In the genomic region with DNA sequence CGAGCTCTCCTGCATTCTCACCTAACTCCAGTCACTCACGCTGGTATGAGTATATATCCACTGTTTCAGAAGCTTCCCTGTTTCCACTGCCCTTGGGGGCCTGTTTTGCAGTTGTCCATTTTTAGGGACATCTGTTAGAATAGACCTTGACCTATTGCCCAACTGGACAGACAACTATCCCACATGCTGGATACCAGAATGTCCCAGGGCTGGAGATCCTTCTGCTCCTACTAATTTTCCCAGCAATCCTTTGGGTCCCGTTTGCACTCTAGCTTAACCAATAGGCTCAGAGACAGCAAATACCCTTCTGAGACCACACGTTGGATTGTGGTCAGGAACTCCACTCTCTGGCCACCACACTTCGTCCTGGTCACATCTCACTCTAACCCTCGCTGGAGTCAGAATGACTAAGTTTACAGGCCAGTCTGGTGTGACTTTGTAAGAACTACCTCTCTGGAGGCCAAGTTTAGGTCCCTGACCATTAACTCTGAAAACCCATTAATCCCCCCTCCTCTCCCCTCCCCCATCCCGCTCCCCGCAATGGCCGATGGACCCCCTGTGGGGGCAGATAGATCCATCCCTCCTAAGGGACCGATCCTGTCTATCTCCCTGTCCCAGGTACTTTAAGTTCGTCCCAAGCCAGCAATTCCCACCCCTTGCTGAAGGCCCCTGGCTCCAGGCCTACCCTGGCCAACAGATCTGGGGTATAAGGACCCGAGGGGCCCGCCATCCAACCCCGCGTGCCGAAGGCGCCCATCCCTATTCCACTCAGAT, we compare ENCODE assay signal across 8 cellular contexts. TPM values are rescaled to one million over a fixed set of nuclear protein-coding genes. Genes with fewer than 3 reads are reported as not detected.
DNase-seq lines count a peak whose midpoint lies in the region; ATAC-seq, FAIRE-seq and TF ChIP-seq lines count a peak whose summit lies in the region.

No MANE protein-coding gene starts in this region.

- H3K9me3 ChIP-seq in CD4-positive, alpha-beta T cell (ENCODE audit: control insufficient read depth, low read length) = no peaks in the 10 kb centered on the region
- no peaks in the 10 kb centered on the region for H3K9me3 ChIP-seq in HUES6 (ENCODE audit: control insufficient read depth, insufficient read depth, low read depth, low read length)
- no peaks in the 10 kb centered on the region for H3K9me3 ChIP-seq in astrocyte (ENCODE audit: insufficient read depth, low read depth, low read length)

- H3K4me3 ChIP-seq in HUES6 (ENCODE audit: low read depth, low read length) (peak overlapping the region; percentile 92), astrocyte (ENCODE audit: insufficient read depth, low read depth, low read length) (peak overlapping the region; percentile 96)

- FAIRE-seq in astrocyte (lab: Jason Lieb, UNC) = no peak

- H3K27me3 Mint-ChIP-seq in CD4-positive, alpha-beta T cell = no peaks in the 10 kb centered on the region
- H3K27me3 Mint-ChIP-seq in astrocyte (ENCODE audit: low read depth, unreplicated experiment) = peaks cover 3% of the 10 kb centered on the region
- no peaks in the 10 kb centered on the region for H3K27me3 Mint-ChIP-seq in stimulated activated naive CD8-positive, alpha-beta T cell treated with anti-CD3 and anti-CD28 coated beads, Interleukin-15, Interleukin-2, amounts not matched to agents 100 ng/mL and 50 ng/mL, for 24 hours

- peak; percentile 6 for ATAC-seq in CD4-positive, alpha-beta T cell (ENCODE audit: poor library complexity)
- ATAC-seq in HG03097 (IDR thresholded peaks at IDR 0.05; ENCODE audit: low FRiP score, unreplicated experiment) = no peak

- H3K27ac Mint-ChIP-seq in CD4-positive, alpha-beta T cell = peak overlapping the region; percentile 82
- peak overlapping the region; percentile 72 for H3K27ac Mint-ChIP-seq in astrocyte (ENCODE audit: unreplicated experiment)
- no peak overlapping the region for H3K27ac Mint-ChIP-seq in stimulated activated naive CD8-positive, alpha-beta T cell treated with anti-CD3 and anti-CD28 coated beads, Interleukin-15, Interleukin-2, amounts not matched to agents 100 ng/mL and 50 ng/mL, for 24 hours

- CTCF ChIA-PET in CD4-positive, alpha-beta T cell (lab: Charles Lee) = interaction anchor here (0.9 to 1.1 kb wide), 3 partner anchors 30 to 86 kb away, joined by 3 read pairs; no protein-coding TSS in a partner anchor

- H3K4me2 ChIP-seq in astrocyte (ENCODE audit: low read length) = peak overlapping the region; percentile 99

- H3K4me3 Mint-ChIP-seq in CD4-positive, alpha-beta T cell = peak overlapping the region; percentile 91
- peak overlapping the region; percentile 79 for H3K4me3 Mint-ChIP-seq in astrocyte (ENCODE audit: unreplicated experiment)
- peak overlapping the region; percentile 93 for H3K4me3 Mint-ChIP-seq in stimulated activated naive CD8-positive, alpha-beta T cell treated with anti-CD3 and anti-CD28 coated beads, Interleukin-15, Interleukin-2, amounts not matched to agents 100 ng/mL and 50 ng/mL, for 24 hours

- intact Hi-C loops in CD4-positive, alpha-beta T cell (cut with DNase I, micrococcal nuclease) = loop anchor here (1.0 to 10.0 kb wide), 4 partner anchors 36 to 1719 kb away; a partner anchor contains a TSS

- H3K36me3 ChIP-seq in HUES6 (ENCODE audit: control insufficient read depth, insufficient read depth, low read length) = no peaks in the 10 kb centered on the region
- H3K36me3 ChIP-seq in astrocyte (ENCODE audit: insufficient read depth, low read length) = no peaks in the 10 kb centered on the region

- H2AFZ ChIP-seq in astrocyte (ENCODE audit: low read depth, low read length) = peak overlapping the region; percentile 38

- H3K4me1 Mint-ChIP-seq in CD4-positive, alpha-beta T cell (ENCODE audit: low read depth) = peaks cover 28% of the 10 kb centered on the region
- peaks cover 9% of the 10 kb centered on the region for H3K4me1 Mint-ChIP-seq in astrocyte (ENCODE audit: low read depth, unreplicated experiment)
- H3K4me1 Mint-ChIP-seq in stimulated activated naive CD8-positive, alpha-beta T cell treated with anti-CD3 and anti-CD28 coated beads, Interleukin-15, Interleukin-2, amounts not matched to agents 100 ng/mL and 50 ng/mL, for 24 hours (ENCODE audit: low read depth) = peaks cover 25% of the 10 kb centered on the region

- H3K9ac ChIP-seq in HUES6 (ENCODE audit: low read length) (peak overlapping the region; percentile 86), astrocyte (ENCODE audit: low read length) (peak overlapping the region; percentile 93)

- no peaks in the 10 kb centered on the region for H4K20me1 ChIP-seq in astrocyte (ENCODE audit: insufficient read depth, low read length)

- peaks cover 28% of the 10 kb centered on the region for H3K36me3 Mint-ChIP-seq in CD4-positive, alpha-beta T cell (ENCODE audit: low read depth)
- peaks cover 12% of the 10 kb centered on the region for H3K36me3 Mint-ChIP-seq in astrocyte (ENCODE audit: low read depth, unreplicated experiment)
- H3K36me3 Mint-ChIP-seq in stimulated activated naive CD8-positive, alpha-beta T cell treated with anti-CD3 and anti-CD28 coated beads, Interleukin-15, Interleukin-2, amounts not matched to agents 100 ng/mL and 50 ng/mL, for 24 hours (ENCODE audit: low read depth) = no peaks in the 10 kb centered on the region

- peak in 1 of 10 experiments; percentile 48 for DNase-seq in CD4-positive, alpha-beta T cell
- DNase-seq in astrocyte (ENCODE audit: low read depth) (no peak), islet precursor cell (peak; percentile 61), RPMI8226 (no peak), NCI-H2107 treated with DMSO at 0.1 percent for 48 hours (lab: John Stamatoyannopoulos, UW; ENCODE audit: unreplicated experiment) (no peak)

- no peak for TF ChIP-seq CTCF in CD4-positive, alpha-beta T cell (IDR thresholded peaks at IDR 0.05)
- no peak for TF ChIP-seq CTCF in astrocyte (IDR thresholded peaks at IDR 0.05; ENCODE audit: insufficient read depth, low read depth, low read length)

- POLR2A ChIA-PET in CD4-positive, alpha-beta T cell (lab: Charles Lee) = interaction anchor here (0.7 to 3.6 kb wide), 9 partner anchors 9 to 436 kb away, joined by 3 to 39 read pairs (median 5); a partner anchor contains a TSS

- no peaks in the 10 kb centered on the region for H3K27me3 ChIP-seq in CD4-positive, alpha-beta T cell (ENCODE audit: control insufficient read depth, insufficient read depth, low read length)
- H3K27me3 ChIP-seq in HUES6 (ENCODE audit: control insufficient read depth, insufficient read depth, low read length) = no peaks in the 10 kb centered on the region
- no peaks in the 10 kb centered on the region for H3K27me3 ChIP-seq in astrocyte (ENCODE audit: insufficient read depth, low read length)

- peaks cover 9% of the 10 kb centered on the region for H3K79me2 ChIP-seq in astrocyte (ENCODE audit: insufficient read depth, low read length)

- H3K4me1 ChIP-seq in HUES6 (ENCODE audit: control insufficient read depth, insufficient read depth, low read length) = peaks cover 17% of the 10 kb centered on the region
- H3K4me1 ChIP-seq in astrocyte (ENCODE audit: insufficient read depth, low read length) = peaks cover 10% of the 10 kb centered on the region

- H3K9me3 Mint-ChIP-seq in CD4-positive, alpha-beta T cell = no peaks in the 10 kb centered on the region
- no peaks in the 10 kb centered on the region for H3K9me3 Mint-ChIP-seq in astrocyte (ENCODE audit: unreplicated experiment)
- H3K9me3 Mint-ChIP-seq in stimulated activated naive CD8-positive, alpha-beta T cell treated with anti-CD3 and anti-CD28 coated beads, Interleukin-15, Interleukin-2, amounts not matched to agents 100 ng/mL and 50 ng/mL, for 24 hours = no peaks in the 10 kb centered on the region

- peak overlapping the region; percentile 60 for H3K27ac ChIP-seq in CD4-positive, alpha-beta T cell (ENCODE audit: low read depth, low read length)
- H3K27ac ChIP-seq in HUES6 (ENCODE audit: low read depth, low read length) = peak overlapping the region; percentile 24; the same call in 1 of the 2 replicates
- H3K27ac ChIP-seq in astrocyte (ENCODE audit: low read depth, low read length) = peak overlapping the region; percentile 73

RNA-seq across cellular contexts. Expression of a gene that starts 35.5 kb away (rescaled TPM):
- total RNA-seq in CD4-positive, alpha-beta T cell = 10 to 100 TPM; 63.5 to 64.0 TPM
- 22.4 and 27.4 TPM in 2 replicates for total RNA-seq in astrocyte
